Comparison of ENCODE assay signal across 14 cellular contexts in genomic region chr3:136893848-136894443, GRCh38. TPM values are rescaled to one million over a fixed set of nuclear protein-coding genes. Genes with fewer than 3 reads are reported as not detected.
A peak's percentile ranks its signal among the peaks of the same experiment; 100 is the strongest.
DNase-seq lines count a peak whose midpoint lies in the region; ATAC-seq and TF ChIP-seq lines count a peak whose summit lies in the region.
"Had no signal": no experiment of that assay in that cellular context is flagged by ENCODE, and none has a peak within 500 bp of the region (broad histone marks: within the 10 kb centered on the region; RNA-seq: fewer than 3 reads in every experiment).

No MANE protein-coding gene starts in this region.

- no peaks in the 10 kb centered on the region for H3K27me3 ChIP-seq in SK-N-SH (ENCODE audit: insufficient read depth)
- H3K27me3 ChIP-seq in foreskin keratinocyte: no peaks in the 10 kb centered on the region
- H3K27me3 ChIP-seq in subcutaneous abdominal adipose tissue (ENCODE audit: control insufficient read depth in 5 of 5, insufficient read depth in 4 of 5, low read length in 5 of 5): no peaks in the 10 kb centered on the region
- H3K27me3 ChIP-seq: cardiac muscle cell, SJCRH30 had no signal

- DNase-seq in Right ventricle myocardium superior (no peak), cardiac septum (ENCODE audit: low spot score) (no peak), SK-N-SH (no peak), foreskin keratinocyte (peak; percentile 60 to 70), T1000 (lab: John Stamatoyannopoulos, UW) (no peak), cerebellar nuclear complex (lab: John Stamatoyannopoulos, UW) (no peak), MV-4-11 (lab: John Stamatoyannopoulos, UW) (no peak)
- DNase-seq: ACHN, NCI-H146, SJCRH30 had no signal

- peaks cover 2 to 10% of the 10 kb centered on the region in 2 experiments; a peak in 2 of 4 replicates for H3K4me1 ChIP-seq in SK-N-SH (ENCODE audit: control insufficient read depth in 1 of 2, insufficient read depth in 2 of 2, low read depth in 1 of 2, low read length in 1 of 2)
- peaks cover 11% of the 10 kb centered on the region for H3K4me1 ChIP-seq in foreskin keratinocyte
- peaks cover 0 to 16% (median 7%) of the 10 kb centered on the region in 5 donors for H3K4me1 ChIP-seq in subcutaneous abdominal adipose tissue (ENCODE audit: control insufficient read depth in 5 of 5, insufficient read depth in 5 of 5, low read length in 5 of 5)

- H3K9me3 ChIP-seq in SK-N-SH (no peaks in the 10 kb centered on the region), subcutaneous abdominal adipose tissue (ENCODE audit: control insufficient read depth in 5 of 5, low read length in 5 of 5) (peaks cover 0 to 4% (median 0%) of the 10 kb centered on the region in 5 donors)

- H4K20me1 ChIP-seq in SK-N-SH (ENCODE audit: insufficient read depth): peaks cover 12% of the 10 kb centered on the region

- POLR2A ChIA-PET in SK-N-SH (lab: Yijun Ruan, JAX): no interaction called here

- CTCF ChIA-PET in SK-N-SH (lab: Yijun Ruan, JAX): no interaction called here

- no peak for TF ChIP-seq RAD21 in SK-N-SH (IDR thresholded peaks at IDR 0.05; ENCODE audit: low read length)

- intact Hi-C loops in Right ventricle myocardium superior (cut with DNase I): no loop called here
- intact Hi-C loops in cardiac septum (cut with DNase I): no loop called here

- no peak overlapping the region for H3K4me3 ChIP-seq in SK-N-SH (ENCODE audit: low read depth in 2 of 2, low read length in 1 of 2)
- H3K4me3 ChIP-seq in subcutaneous abdominal adipose tissue (ENCODE audit: low read depth in 1 of 5, low read length in 5 of 5): no peak overlapping the region
- H3K4me3 ChIP-seq: cardiac muscle cell, GM12878, SJCRH30 had no signal

- ATAC-seq in Right ventricle myocardium superior (ENCODE audit: poor library complexity): peak; percentile 38
- ATAC-seq in foreskin keratinocyte: peak; percentile 96
- ATAC-seq: GM12878 had no signal

- TF ChIP-seq CTCF in SK-N-SH (IDR thresholded peaks at IDR 0.05) (no peak), foreskin keratinocyte (conservative IDR thresholded peaks at IDR 0.05) (no peak)

- H3K79me2 ChIP-seq in SK-N-SH (ENCODE audit: insufficient read depth): peaks cover 92% of the 10 kb centered on the region

- H3K36me3 ChIP-seq in SK-N-SH (replicated peaks in 1 of 2; ENCODE audit: control insufficient read depth in 1 of 2, insufficient read depth in 2 of 2, low read length in 1 of 2) (peaks cover 0 to 3% of the 10 kb centered on the region in 2 experiments), subcutaneous abdominal adipose tissue (ENCODE audit: control insufficient read depth in 5 of 5, insufficient read depth in 5 of 5, low read length in 5 of 5) (no peaks in the 10 kb centered on the region)
- H3K36me3 ChIP-seq: cardiac muscle cell had no signal

- H3K9ac ChIP-seq in SK-N-SH: no peak overlapping the region
- H3K9ac ChIP-seq in subcutaneous abdominal adipose tissue (ENCODE audit: low read length in 5 of 5): no peak overlapping the region
- H3K9ac ChIP-seq: parathyroid adenoma had no signal

- H3K27ac ChIP-seq in SK-N-SH (ENCODE audit: low read depth in 2 of 2, low read length in 1 of 2): no peak overlapping the region
- H3K27ac ChIP-seq in foreskin keratinocyte: peak overlapping the region; percentile 3
- H3K27ac ChIP-seq in subcutaneous abdominal adipose tissue (ENCODE audit: low read depth, low read length): peak overlapping the region; percentile 38
- H3K27ac ChIP-seq: cardiac muscle cell, parathyroid adenoma, SJCRH30 had no signal

- no peak overlapping the region; the same call in 1 of the 2 replicates for H3K4me2 ChIP-seq in SK-N-SH

- no peak overlapping the region for H2AFZ ChIP-seq in SK-N-SH (ENCODE audit: low read depth)
- H2AFZ ChIP-seq: parathyroid adenoma had no signal

- no peak for TF ChIP-seq EP300 in SK-N-SH (IDR thresholded peaks at IDR 0.05; ENCODE audit: borderline replicate concordance in 1 of 2, low read depth in 1 of 2, low read length in 1 of 2)

- WGBS in SK-N-SH (ENCODE audit: low lambda C conversion rate): 74% methylated on average over 5 of the region's 5 CpGs

- H3K9me2 ChIP-seq in SK-N-SH: no peaks in the 10 kb centered on the region

- no peaks in the 10 kb centered on the region for H3F3A ChIP-seq in SK-N-SH (replicated peaks; ENCODE audit: insufficient read depth)

TF ChIP-seq in SK-N-SH, 30 proteins besides CTCF, POLR2A, EP300 and RAD21:
- TF ChIP-seq, protein P1, sequence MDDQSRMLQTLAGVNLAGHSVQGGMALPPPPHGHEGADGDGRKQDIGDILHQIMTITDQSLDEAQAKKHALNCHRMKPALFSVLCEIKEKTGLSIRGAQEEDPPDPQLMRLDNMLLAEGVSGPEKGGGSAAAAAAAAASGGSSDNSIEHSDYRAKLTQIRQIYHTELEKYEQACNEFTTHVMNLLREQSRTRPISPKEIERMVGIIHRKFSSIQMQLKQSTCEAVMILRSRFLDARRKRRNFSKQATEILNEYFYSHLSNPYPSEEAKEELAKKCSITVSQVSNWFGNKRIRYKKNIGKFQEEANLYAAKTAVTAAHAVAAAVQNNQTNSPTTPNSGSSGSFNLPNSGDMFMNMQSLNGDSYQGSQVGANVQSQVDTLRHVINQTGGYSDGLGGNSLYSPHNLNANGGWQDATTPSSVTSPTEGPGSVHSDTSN (IDR thresholded peaks at IDR 0.05): 0 out of 2 replicates have a peak, but pooled peaks have one; percentile 20
- TF ChIP-seq SIN3A (IDR thresholded peaks at IDR 0.05; ENCODE audit: borderline replicate concordance, low read depth, low read length) (no peak), TEAD4 (IDR thresholded peaks at IDR 0.05; ENCODE audit: borderline replicate concordance, insufficient read depth) (no peak), MEF2A (IDR thresholded peaks at IDR 0.05; ENCODE audit: borderline replicate concordance, low read depth) (no peak)
TF ChIP-seq in SK-N-SH: peak in this region for 1.

RNA-seq across cellular contexts. Expression of gene NCK1, which starts 31.9 kb away (rescaled TPM):
- total RNA-seq in Right ventricle myocardium superior: 21.7 TPM
- 22.1 TPM for total RNA-seq in cardiac septum
- 16.2 and 17.5 TPM in 2 replicates for polyA plus RNA-seq in SK-N-SH (2012; rRNA removed)
- polyA plus RNA-seq in SK-N-SH (2012; cell fraction: cytosol; rRNA removed): 24.2 and 41.0 TPM in 2 replicates
- polyA plus RNA-seq in SK-N-SH (2012; cell fraction: nucleus; rRNA removed): 7.6 and 11.7 TPM in 2 replicates
- 27.6 and 28.7 TPM in 2 replicates for total RNA-seq in foreskin keratinocyte
- 13.9 and 17.1 TPM in 2 replicates for polyA plus RNA-seq in foreskin keratinocyte

Comparison
In these comparisons a context has a peak if more than half of its experiments do, and no peak if none do; other contexts are left out.
1. DNase-seq: peak in foreskin keratinocyte (2 of 2); none in Right ventricle myocardium superior (single experiment), cardiac septum (single experiment), SK-N-SH (single experiment), T1000 (single experiment), cerebellar nuclear complex (0 of 2) and MV-4-11 (single experiment).
2. H3K27ac ChIP-seq: peak in foreskin keratinocyte (single experiment) and subcutaneous abdominal adipose tissue (single experiment); none in SK-N-SH (0 of 2).